In genomic region chr19:55333870-55334269, GRCh38 we compare ENCODE assay signal across 1 cellular context.
TF ChIP-seq lines count a peak whose summit lies in the region.

No MANE protein-coding gene starts in this region.

TF ChIP-seq in HepG2, 621 proteins besides CTCF, POLR2A, EP300 and RAD21 (continued from another document and continues in another):
- TF ChIP-seq, protein P1, sequence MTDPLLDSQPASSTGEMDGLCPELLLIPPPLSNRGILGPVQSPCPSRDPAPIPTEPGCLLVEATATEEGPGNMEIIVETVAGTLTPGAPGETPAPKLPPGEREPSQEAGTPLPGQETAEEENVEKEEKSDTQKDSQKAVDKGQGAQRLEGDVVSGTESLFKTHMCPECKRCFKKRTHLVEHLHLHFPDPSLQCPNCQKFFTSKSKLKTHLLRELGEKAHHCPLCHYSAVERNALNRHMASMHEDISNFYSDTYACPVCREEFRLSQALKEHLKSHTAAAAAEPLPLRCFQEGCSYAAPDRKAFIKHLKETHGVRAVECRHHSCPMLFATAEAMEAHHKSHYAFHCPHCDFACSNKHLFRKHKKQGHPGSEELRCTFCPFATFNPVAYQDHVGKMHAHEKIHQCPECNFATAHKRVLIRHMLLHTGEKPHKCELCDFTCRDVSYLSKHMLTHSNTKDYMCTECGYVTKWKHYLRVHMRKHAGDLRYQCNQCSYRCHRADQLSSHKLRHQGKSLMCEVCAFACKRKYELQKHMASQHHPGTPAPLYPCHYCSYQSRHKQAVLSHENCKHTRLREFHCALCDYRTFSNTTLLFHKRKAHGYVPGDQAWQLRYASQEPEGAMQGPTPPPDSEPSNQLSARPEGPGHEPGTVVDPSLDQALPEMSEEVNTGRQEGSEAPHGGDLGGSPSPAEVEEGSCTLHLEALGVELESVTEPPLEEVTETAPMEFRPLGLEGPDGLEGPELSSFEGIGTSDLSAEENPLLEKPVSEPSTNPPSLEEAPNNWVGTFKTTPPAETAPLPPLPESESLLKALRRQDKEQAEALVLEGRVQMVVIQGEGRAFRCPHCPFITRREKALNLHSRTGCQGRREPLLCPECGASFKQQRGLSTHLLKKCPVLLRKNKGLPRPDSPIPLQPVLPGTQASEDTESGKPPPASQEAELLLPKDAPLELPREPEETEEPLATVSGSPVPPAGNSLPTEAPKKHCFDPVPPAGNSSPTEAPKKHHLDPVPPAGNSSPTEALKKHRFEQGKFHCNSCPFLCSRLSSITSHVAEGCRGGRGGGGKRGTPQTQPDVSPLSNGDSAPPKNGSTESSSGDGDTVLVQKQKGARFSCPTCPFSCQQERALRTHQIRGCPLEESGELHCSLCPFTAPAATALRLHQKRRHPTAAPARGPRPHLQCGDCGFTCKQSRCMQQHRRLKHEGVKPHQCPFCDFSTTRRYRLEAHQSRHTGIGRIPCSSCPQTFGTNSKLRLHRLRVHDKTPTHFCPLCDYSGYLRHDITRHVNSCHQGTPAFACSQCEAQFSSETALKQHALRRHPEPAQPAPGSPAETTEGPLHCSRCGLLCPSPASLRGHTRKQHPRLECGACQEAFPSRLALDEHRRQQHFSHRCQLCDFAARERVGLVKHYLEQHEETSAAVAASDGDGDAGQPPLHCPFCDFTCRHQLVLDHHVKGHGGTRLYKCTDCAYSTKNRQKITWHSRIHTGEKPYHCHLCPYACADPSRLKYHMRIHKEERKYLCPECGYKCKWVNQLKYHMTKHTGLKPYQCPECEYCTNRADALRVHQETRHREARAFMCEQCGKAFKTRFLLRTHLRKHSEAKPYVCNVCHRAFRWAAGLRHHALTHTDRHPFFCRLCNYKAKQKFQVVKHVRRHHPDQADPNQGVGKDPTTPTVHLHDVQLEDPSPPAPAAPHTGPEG (CRISPR knock-in tag; IDR thresholded peaks at IDR 0.05), result 0 out of 2 replicates have a peak, but pooled peaks have one; percentile 48
- TF ChIP-seq KDM1A (CRISPR knock-in tag; IDR thresholded peaks at IDR 0.05), result peak; percentile 90
- no peak for TF ChIP-seq ZBTB40 (IDR thresholded peaks at IDR 0.05)
- TF ChIP-seq ZBTB40 (CRISPR knock-in tag; IDR thresholded peaks at IDR 0.05), result peak; percentile 76
- no peak for TF ChIP-seq BHLHE40 (IDR thresholded peaks at IDR 0.05; ENCODE audit: low read length)
- TF ChIP-seq ELF3 (CRISPR knock-in tag; IDR thresholded peaks at IDR 0.05), result peak; percentile 67
- TF ChIP-seq, protein P2, sequence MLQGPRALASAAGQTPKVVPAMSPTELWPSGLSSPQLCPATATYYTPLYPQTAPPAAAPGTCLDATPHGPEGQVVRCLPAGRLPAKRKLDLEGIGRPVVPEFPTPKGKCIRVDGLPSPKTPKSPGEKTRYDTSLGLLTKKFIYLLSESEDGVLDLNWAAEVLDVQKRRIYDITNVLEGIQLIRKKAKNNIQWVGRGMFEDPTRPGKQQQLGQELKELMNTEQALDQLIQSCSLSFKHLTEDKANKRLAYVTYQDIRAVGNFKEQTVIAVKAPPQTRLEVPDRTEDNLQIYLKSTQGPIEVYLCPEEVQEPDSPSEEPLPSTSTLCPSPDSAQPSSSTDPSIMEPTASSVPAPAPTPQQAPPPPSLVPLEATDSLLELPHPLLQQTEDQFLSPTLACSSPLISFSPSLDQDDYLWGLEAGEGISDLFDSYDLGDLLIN (CRISPR knock-in tag; IDR thresholded peaks at IDR 0.05; ENCODE audit: borderline replicate concordance), result no peak
- TF ChIP-seq ZNF792 (CRISPR knock-in tag; IDR thresholded peaks at IDR 0.05), result peak; percentile 22; the same call in 1 of the 2 replicates
- TF ChIP-seq, protein P3, sequence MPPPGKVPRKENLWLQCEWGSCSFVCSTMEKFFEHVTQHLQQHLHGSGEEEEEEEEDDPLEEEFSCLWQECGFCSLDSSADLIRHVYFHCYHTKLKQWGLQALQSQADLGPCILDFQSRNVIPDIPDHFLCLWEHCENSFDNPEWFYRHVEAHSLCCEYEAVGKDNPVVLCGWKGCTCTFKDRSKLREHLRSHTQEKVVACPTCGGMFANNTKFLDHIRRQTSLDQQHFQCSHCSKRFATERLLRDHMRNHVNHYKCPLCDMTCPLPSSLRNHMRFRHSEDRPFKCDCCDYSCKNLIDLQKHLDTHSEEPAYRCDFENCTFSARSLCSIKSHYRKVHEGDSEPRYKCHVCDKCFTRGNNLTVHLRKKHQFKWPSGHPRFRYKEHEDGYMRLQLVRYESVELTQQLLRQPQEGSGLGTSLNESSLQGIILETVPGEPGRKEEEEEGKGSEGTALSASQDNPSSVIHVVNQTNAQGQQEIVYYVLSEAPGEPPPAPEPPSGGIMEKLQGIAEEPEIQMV (CRISPR knock-in tag; IDR thresholded peaks at IDR 0.05; ENCODE audit: low read depth), result no peak
- TF ChIP-seq SNRNP70 (IDR thresholded peaks at IDR 0.05; ENCODE audit: low read depth, low read length), result no peak
- TF ChIP-seq, protein P4, sequence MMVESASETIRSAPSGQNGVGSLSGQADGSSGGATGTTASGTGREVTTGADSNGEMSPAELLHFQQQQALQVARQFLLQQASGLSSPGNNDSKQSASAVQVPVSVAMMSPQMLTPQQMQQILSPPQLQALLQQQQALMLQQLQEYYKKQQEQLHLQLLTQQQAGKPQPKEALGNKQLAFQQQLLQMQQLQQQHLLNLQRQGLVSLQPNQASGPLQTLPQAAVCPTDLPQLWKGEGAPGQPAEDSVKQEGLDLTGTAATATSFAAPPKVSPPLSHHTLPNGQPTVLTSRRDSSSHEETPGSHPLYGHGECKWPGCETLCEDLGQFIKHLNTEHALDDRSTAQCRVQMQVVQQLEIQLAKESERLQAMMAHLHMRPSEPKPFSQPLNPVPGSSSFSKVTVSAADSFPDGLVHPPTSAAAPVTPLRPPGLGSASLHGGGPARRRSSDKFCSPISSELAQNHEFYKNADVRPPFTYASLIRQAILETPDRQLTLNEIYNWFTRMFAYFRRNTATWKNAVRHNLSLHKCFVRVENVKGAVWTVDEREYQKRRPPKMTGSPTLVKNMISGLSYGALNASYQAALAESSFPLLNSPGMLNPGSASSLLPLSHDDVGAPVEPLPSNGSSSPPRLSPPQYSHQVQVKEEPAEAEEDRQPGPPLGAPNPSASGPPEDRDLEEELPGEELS (CRISPR knock-in tag; IDR thresholded peaks at IDR 0.05), result peak; percentile 52; the same call in 1 of the 2 replicates
- TF ChIP-seq ISX (CRISPR knock-in tag; conservative IDR thresholded peaks at IDR 0.05), result no peak
- TF ChIP-seq KMT2B (CRISPR knock-in tag; IDR thresholded peaks at IDR 0.05), result no peak
- 0 out of 2 replicates have a peak, but pooled peaks have one; percentile 32 for TF ChIP-seq MIXL1 (CRISPR knock-in tag; IDR thresholded peaks at IDR 0.05)
- TF ChIP-seq, protein P5, sequence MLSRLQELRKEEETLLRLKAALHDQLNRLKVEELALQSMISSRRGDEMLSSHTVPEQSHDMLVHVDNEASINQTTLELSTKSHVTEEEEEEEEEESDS (CRISPR knock-in tag; IDR thresholded peaks at IDR 0.05; ENCODE audit: borderline replicate concordance), result no peak
- no peak for TF ChIP-seq ZBTB1 (CRISPR knock-in tag; IDR thresholded peaks at IDR 0.05; ENCODE audit: borderline replicate concordance)
- peak; percentile 63 for TF ChIP-seq SKI (IDR thresholded peaks at IDR 0.05; ENCODE audit: partially characterized antibody)
- peak; percentile 40; the same call in 1 of the 2 replicates for TF ChIP-seq NR2C2 (CRISPR knock-in tag; IDR thresholded peaks at IDR 0.05; ENCODE audit: borderline replicate concordance)
- TF ChIP-seq, protein P6, sequence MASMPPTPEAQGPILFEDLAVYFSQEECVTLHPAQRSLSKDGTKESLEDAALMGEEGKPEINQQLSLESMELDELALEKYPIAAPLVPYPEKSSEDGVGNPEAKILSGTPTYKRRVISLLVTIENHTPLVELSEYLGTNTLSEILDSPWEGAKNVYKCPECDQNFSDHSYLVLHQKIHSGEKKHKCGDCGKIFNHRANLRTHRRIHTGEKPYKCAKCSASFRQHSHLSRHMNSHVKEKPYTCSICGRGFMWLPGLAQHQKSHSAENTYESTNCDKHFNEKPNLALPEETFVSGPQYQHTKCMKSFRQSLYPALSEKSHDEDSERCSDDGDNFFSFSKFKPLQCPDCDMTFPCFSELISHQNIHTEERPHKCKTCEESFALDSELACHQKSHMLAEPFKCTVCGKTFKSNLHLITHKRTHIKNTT (CRISPR knock-in tag; IDR thresholded peaks at IDR 0.05), result no peak
- peak; percentile 77 for TF ChIP-seq THAP11 (CRISPR knock-in tag; IDR thresholded peaks at IDR 0.05)
- no peak for TF ChIP-seq RFX3 (CRISPR knock-in tag; IDR thresholded peaks at IDR 0.05)
- TF ChIP-seq, protein P7, sequence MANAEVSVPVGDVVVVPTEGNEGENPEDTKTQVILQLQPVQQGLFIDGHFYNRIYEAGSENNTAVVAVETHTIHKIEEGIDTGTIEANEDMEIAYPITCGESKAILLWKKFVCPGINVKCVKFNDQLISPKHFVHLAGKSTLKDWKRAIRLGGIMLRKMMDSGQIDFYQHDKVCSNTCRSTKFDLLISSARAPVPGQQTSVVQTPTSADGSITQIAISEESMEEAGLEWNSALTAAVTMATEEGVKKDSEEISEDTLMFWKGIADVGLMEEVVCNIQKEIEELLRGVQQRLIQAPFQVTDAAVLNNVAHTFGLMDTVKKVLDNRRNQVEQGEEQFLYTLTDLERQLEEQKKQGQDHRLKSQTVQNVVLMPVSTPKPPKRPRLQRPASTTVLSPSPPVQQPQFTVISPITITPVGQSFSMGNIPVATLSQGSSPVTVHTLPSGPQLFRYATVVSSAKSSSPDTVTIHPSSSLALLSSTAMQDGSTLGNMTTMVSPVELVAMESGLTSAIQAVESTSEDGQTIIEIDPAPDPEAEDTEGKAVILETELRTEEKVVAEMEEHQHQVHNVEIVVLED (CRISPR knock-in tag; IDR thresholded peaks at IDR 0.05; ENCODE audit: borderline replicate concordance), result peak; percentile 23; the same call in 1 of the 2 replicates
- TF ChIP-seq HOXA5 (CRISPR knock-in tag; IDR thresholded peaks at IDR 0.05), result no peak
- no peak for TF ChIP-seq NCOA5 (CRISPR knock-in tag; IDR thresholded peaks at IDR 0.05)
- no peak for TF ChIP-seq ATF1 (CRISPR knock-in tag; IDR thresholded peaks at IDR 0.05)
- no peak for TF ChIP-seq ZBTB46 (CRISPR knock-in tag; IDR thresholded peaks at IDR 0.05; ENCODE audit: borderline replicate concordance)
